In genomic region chr16:80997964-80998620, GRCh38 we compare ENCODE assay signal across 14 cellular contexts. TPM values are rescaled to one million over a fixed set of nuclear protein-coding genes. Genes with fewer than 3 reads are reported as not detected.
DNase-seq lines count a peak whose midpoint lies in the region; ATAC-seq and TF ChIP-seq lines count a peak whose summit lies in the region.
"Had no signal": no experiment of that assay in that cellular context is flagged by ENCODE, and none has a peak within 500 bp of the region (broad histone marks: within the 10 kb centered on the region; RNA-seq: fewer than 3 reads in every experiment).

No MANE protein-coding gene starts in this region.

- ATAC-seq in activated B cell treated with CpG ODN at 0.5 μM for 24 hours (ENCODE audit: low read depth) = no peak
- ATAC-seq: right cardiac atrium had no signal

- H3K9me3 Mint-ChIP-seq in activated naive CD4-positive, alpha-beta T cell treated with anti-CD3 and anti-CD28 coated beads for 36 hours = no peaks in the 10 kb centered on the region
- H3K9me3 Mint-ChIP-seq in activated B cell treated with CpG ODN at 0.5 μM for 24 hours (no peaks in the 10 kb centered on the region), nephron progenitor cell (peaks cover 24% of the 10 kb centered on the region)

- no peaks in the 10 kb centered on the region for H3K36me3 ChIP-seq in liver (ENCODE audit: control insufficient read depth in 4 of 4, insufficient read depth in 3 of 4, low read depth in 1 of 4, low read length in 3 of 4)
- H3K36me3 ChIP-seq in transverse colon = no peaks in the 10 kb centered on the region
- H3K36me3 ChIP-seq in brain microvascular endothelial cell (replicated peaks) = no peaks in the 10 kb centered on the region
- H3K36me3 ChIP-seq: tibial nerve had no signal

- H3K4me3 Mint-ChIP-seq in activated naive CD4-positive, alpha-beta T cell treated with anti-CD3 and anti-CD28 coated beads for 36 hours = no peak overlapping the region
- H3K4me3 Mint-ChIP-seq in activated B cell treated with CpG ODN at 0.5 μM for 24 hours (peak overlapping the region; percentile 41), nephron progenitor cell (no peak overlapping the region)

- no peak for TF ChIP-seq EP300 in transverse colon (IDR thresholded peaks at IDR 0.05; ENCODE audit: low read depth)

- TF ChIP-seq RAD21 in liver (IDR thresholded peaks at IDR 0.05) = no peak

- peak overlapping the region; percentile 50 for H3K27ac Mint-ChIP-seq in activated naive CD4-positive, alpha-beta T cell treated with anti-CD3 and anti-CD28 coated beads for 36 hours
- H3K27ac Mint-ChIP-seq in activated B cell treated with CpG ODN at 0.5 μM for 24 hours (no peak overlapping the region), nephron progenitor cell (no peak overlapping the region)

- H3K27me3 ChIP-seq in liver (ENCODE audit: control insufficient read depth in 4 of 4, insufficient read depth in 4 of 4, low read length in 3 of 4) (no peaks in the 10 kb centered on the region), transverse colon (no peaks in the 10 kb centered on the region), brain microvascular endothelial cell (replicated peaks) (no peaks in the 10 kb centered on the region)
- H3K27me3 ChIP-seq: SJSA1, tibial nerve had no signal

- H3K9ac ChIP-seq in liver (ENCODE audit: low read depth in 1 of 2, low read length in 2 of 2) = peak overlapping the region in 1 of 2 donors; percentile 83

- intact Hi-C loops in activated naive CD4-positive, alpha-beta T cell treated with anti-CD3 and anti-CD28 coated beads for 36 hours (cut with micrococcal nuclease) = loop anchor here (2.0 kb wide), 1 partner anchor 79 kb away; the partner anchor contains the start of gene C16orf46
- intact Hi-C loops in activated B cell treated with CpG ODN at 0.5 μM for 24 hours (cut with micrococcal nuclease) (loop anchor here (1.0 kb wide), 1 partner anchor 9 kb away; the partner anchor contains the start of gene CENPN), transverse colon (cut with DNase I; ENCODE audit: low total_unique reads) (no loop called here)

- POLR2A ChIA-PET in activated B cell treated with CpG ODN at 0.5 μM for 24 hours (lab: Charles Lee) = interaction anchor here (0.7 to 1.9 kb wide), 3 partner anchors 9 to 1263 kb away, joined by 3 to 19 read pairs (median 4); partner anchors contain the start of genes ATMIN, CENPN and CMC2

- TF ChIP-seq CTCF in activated B cell treated with CpG ODN at 0.5 μM for 24 hours (IDR thresholded peaks at IDR 0.05) (no peak), liver (IDR thresholded peaks at IDR 0.05; ENCODE audit: low read depth, low read length, missing input control) (no peak), transverse colon (IDR thresholded peaks at IDR 0.05) (no peak), nephron progenitor cell (IDR thresholded peaks at IDR 0.05) (no peak), brain microvascular endothelial cell (IDR thresholded peaks at IDR 0.05; ENCODE audit: low read depth, low read length, missing control alignments) (no peak)

- no peaks in the 10 kb centered on the region for H3K27me3 Mint-ChIP-seq in activated naive CD4-positive, alpha-beta T cell treated with anti-CD3 and anti-CD28 coated beads for 36 hours (ENCODE audit: low read depth)
- no peaks in the 10 kb centered on the region for H3K27me3 Mint-ChIP-seq in activated B cell treated with CpG ODN at 0.5 μM for 24 hours
- H3K27me3 Mint-ChIP-seq in nephron progenitor cell (ENCODE audit: low read depth, poor library complexity) = no peaks in the 10 kb centered on the region

- DNase-seq in activated naive CD4-positive, alpha-beta T cell treated with anti-CD3 and anti-CD28 coated beads for 36 hours = no peak
- DNase-seq in activated naive CD4-positive, alpha-beta T cell (lab: John Stamatoyannopoulos, UW) = no peak
- DNase-seq in activated B cell treated with CpG ODN at 0.5 μM for 24 hours (no peak), transverse colon (no peak), nephron progenitor cell (no peak), glomerular visceral epithelial cell (ENCODE audit: extremely low spot score) (no peak), brain microvascular endothelial cell (no peak)
- DNase-seq: activated CD4-positive, alpha-beta T cell treated with anti-CD3 and anti-CD28 coated beads, Interleukin-2, amount 50 U/mL, for 4 hours; anterior cingulate cortex; GF-D8 had no signal

- H3K4me3 ChIP-seq in liver (ENCODE audit: low read depth in 1 of 3, low read length in 3 of 3) = no peak overlapping the region
- peak overlapping the region in 1 of 4 donors; percentile 46 for H3K4me3 ChIP-seq in transverse colon
- H3K4me3 ChIP-seq in brain microvascular endothelial cell (ENCODE audit: low read depth, low read length) = no peak overlapping the region
- H3K4me3 ChIP-seq: SJSA1 had no signal

- CTCF ChIA-PET in activated naive CD4-positive, alpha-beta T cell treated with anti-CD3 and anti-CD28 coated beads for 36 hours (lab: Charles Lee) = interaction anchor here (0.6 to 0.7 kb wide), 2 partner anchors 31 to 471 kb away, joined by 3 to 4 read pairs; no protein-coding TSS in a partner anchor
- CTCF ChIA-PET in activated B cell treated with CpG ODN at 0.5 μM for 24 hours (lab: Charles Lee) = interaction anchor here (0.6 to 0.7 kb wide), 2 partner anchors 24 to 138 kb away, joined by 3 to 4 read pairs; no protein-coding TSS in a partner anchor

- H3K4me1 ChIP-seq in liver (ENCODE audit: control insufficient read depth in 4 of 4, insufficient read depth in 4 of 4, low read length in 3 of 4) (peaks cover 0 to 48% (median 15%) of the 10 kb centered on the region in 4 donors), transverse colon (peaks cover 3 to 22% (median 20%) of the 10 kb centered on the region in 4 donors)

- 81% methylated on average over 7 of the region's 7 CpGs for WGBS in liver
- 86 to 87% methylated on average over 6 to 7 of the region's 7 CpGs for WGBS in transverse colon (ENCODE audit: low coverage in 1 of 2), 2 donors

- H3K27ac ChIP-seq in liver (ENCODE audit: low read depth in 1 of 2, low read length in 2 of 2) (peak overlapping the region; percentile 56 to 70), transverse colon (peak overlapping the region; percentile 45 to 77 (median 71)), brain microvascular endothelial cell (no peak overlapping the region)
- H3K27ac ChIP-seq: SJSA1 had no signal

- peaks cover 75% of the 10 kb centered on the region for H3K4me1 Mint-ChIP-seq in activated naive CD4-positive, alpha-beta T cell treated with anti-CD3 and anti-CD28 coated beads for 36 hours (ENCODE audit: low read depth)
- H3K4me1 Mint-ChIP-seq in activated B cell treated with CpG ODN at 0.5 μM for 24 hours (peaks cover 52% of the 10 kb centered on the region), nephron progenitor cell (peaks cover 31% of the 10 kb centered on the region)

- no peak for TF ChIP-seq POLR2A in transverse colon (IDR thresholded peaks at IDR 0.05)

- H3K36me3 Mint-ChIP-seq in activated naive CD4-positive, alpha-beta T cell treated with anti-CD3 and anti-CD28 coated beads for 36 hours (ENCODE audit: low read depth) = peaks cover 22% of the 10 kb centered on the region
- peaks cover 10% of the 10 kb centered on the region for H3K36me3 Mint-ChIP-seq in activated B cell treated with CpG ODN at 0.5 μM for 24 hours (ENCODE audit: low read depth)
- H3K36me3 Mint-ChIP-seq in nephron progenitor cell (ENCODE audit: low read depth) = peaks cover 65% of the 10 kb centered on the region

- in situ Hi-C loops in transverse colon (cut with MboI; ENCODE audit: low pct_ligation_motif_present in 1 of 4, low pct_unique_long_range_greater_than_20kb in 1 of 4, low sequenced_read_pairs in 3 of 4) (no loop called here), brain microvascular endothelial cell (cut with HindIII; ENCODE audit: low pct_ligation_motif_present, low sequenced_read_pairs) (no loop called here)

- H3K9me3 ChIP-seq in liver (ENCODE audit: control insufficient read depth in 4 of 4, low read length in 3 of 4) = no peaks in the 10 kb centered on the region
- no peaks in the 10 kb centered on the region for H3K9me3 ChIP-seq in transverse colon
- H3K9me3 ChIP-seq: SJSA1, tibial nerve had no signal

TF ChIP-seq in liver, 16 proteins besides CTCF, POLR2A, EP300 and RAD21 (continues in another document):
- TF ChIP-seq FOXA2 (IDR thresholded peaks at IDR 0.05) (no peak), MAX (IDR thresholded peaks at IDR 0.05) (no peak), RXRA (IDR thresholded peaks at IDR 0.05) (no peak), SP1 (IDR thresholded peaks at IDR 0.05) (no peak), JUND (IDR thresholded peaks at IDR 0.05) (no peak), TAF1 (conservative IDR thresholded peaks at IDR 0.05) (no peak)

RNA-seq across cellular contexts. Expression of gene CMC2, which starts 8.6 kb away (rescaled TPM):
- total RNA-seq in activated naive CD4-positive, alpha-beta T cell treated with anti-CD3 and anti-CD28 coated beads for 36 hours = 100 to 1,000 TPM; 112 to 122 TPM
- 18.1 and 22.3 TPM in 2 replicates for total RNA-seq in activated B cell treated with CpG ODN at 0.5 μM for 24 hours
- total RNA-seq in liver = 10 to 100 TPM; 26.2 to 28.3 TPM
- 10 to 100 TPM; 56.7 to 98.4 TPM for polyA plus RNA-seq in liver
- total RNA-seq in transverse colon = 10 to 100 TPM in 3 of 4 donors, 1 to 10 TPM in 1; 2.8 to 42.9 (median 29.8) TPM

RNA-seq across cellular contexts. Expression of gene CENPN, which starts 8.9 kb away (rescaled TPM):
- 10 to 100 TPM; 65.1 to 75.0 TPM for total RNA-seq in activated naive CD4-positive, alpha-beta T cell treated with anti-CD3 and anti-CD28 coated beads for 36 hours
- total RNA-seq in activated B cell treated with CpG ODN at 0.5 μM for 24 hours (5.4 and 5.9 TPM in 2 replicates), liver (10 to 100 TPM in 1 of 2 donors, 1 to 10 TPM in 1; 9.9 to 30.8 TPM), transverse colon (10 to 100 TPM in 2 of 4 donors, 1 to 10 TPM in 2; 4.9 to 12.7 (median 8.5) TPM)
- 1 to 10 TPM; 1.8 to 5.9 TPM for polyA plus RNA-seq in liver

RNA-seq across cellular contexts. Expression of gene ATMIN, which starts 37.5 kb away (rescaled TPM):
- 10 to 100 TPM; 16.6 to 18.9 TPM for total RNA-seq in activated naive CD4-positive, alpha-beta T cell treated with anti-CD3 and anti-CD28 coated beads for 36 hours
- 30.6 and 31.0 TPM in 2 replicates for total RNA-seq in activated B cell treated with CpG ODN at 0.5 μM for 24 hours
- total RNA-seq in liver = 10 to 100 TPM; 15.9 to 17.8 TPM
- 1 to 10 TPM; 6.8 to 8.8 TPM for polyA plus RNA-seq in liver
- 10 to 100 TPM; 24.7 to 86.0 (median 35.5) TPM for total RNA-seq in transverse colon
